Comparison of ENCODE assay signal across 26 cellular contexts in the genomic region with DNA sequence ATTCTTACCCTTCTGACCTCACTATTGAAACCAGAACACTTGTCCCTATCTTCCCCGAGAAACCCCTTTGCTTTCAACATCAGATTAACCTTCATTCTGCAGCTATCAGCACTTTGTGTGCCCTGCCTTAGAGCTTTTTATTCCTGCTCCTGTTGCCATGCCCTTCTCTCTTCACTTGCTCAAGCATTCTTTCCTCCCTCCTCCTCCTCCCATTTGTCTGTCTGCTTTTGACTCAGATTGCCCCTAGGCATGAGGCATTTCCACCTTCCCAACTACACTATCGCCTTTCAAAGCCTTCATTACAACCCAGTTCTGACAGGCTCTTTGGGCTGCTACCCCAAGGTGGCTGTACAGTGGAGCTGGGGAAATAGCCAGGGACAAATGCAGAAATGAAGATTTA.
DNase-seq lines count a peak whose midpoint lies in the region; ATAC-seq and TF ChIP-seq lines count a peak whose summit lies in the region.
"Had no signal": no experiment of that assay in that cellular context is flagged by ENCODE, and none has a peak within 500 bp of the region (broad histone marks: within the 10 kb centered on the region; RNA-seq: fewer than 3 reads in every experiment).

No MANE protein-coding gene starts in this region.

- TF ChIP-seq CTCF in cardiac muscle cell (IDR thresholded peaks at IDR 0.05; ENCODE audit: low read depth, low read length), result no peak
- no peak for TF ChIP-seq CTCF in left ventricle myocardium inferior (IDR thresholded peaks at IDR 0.05; ENCODE audit: borderline replicate concordance)
- no peak for TF ChIP-seq CTCF in lower lobe of right lung (IDR thresholded peaks at IDR 0.05)
- no peak for TF ChIP-seq CTCF in GM13977 (IDR thresholded peaks at IDR 0.05; ENCODE audit: extremely low read depth, insufficient read depth, missing control alignments)

- H3K27me3 ChIP-seq in cardiac muscle cell, result no peaks in the 10 kb centered on the region
- no peaks in the 10 kb centered on the region for H3K27me3 ChIP-seq in left ventricle myocardium inferior (ENCODE audit: low read depth)
- no peaks in the 10 kb centered on the region for H3K27me3 ChIP-seq in SJCRH30
- no peaks in the 10 kb centered on the region for H3K27me3 ChIP-seq in lower lobe of right lung (ENCODE audit: low read depth)
- H3K27me3 ChIP-seq: ascending aorta, heart right ventricle, SJSA1, stomach, upper lobe of right lung had no signal

- H3K4me1 ChIP-seq in cardiac muscle cell (ENCODE audit: low read depth) (peaks cover 34% of the 10 kb centered on the region), left ventricle myocardium inferior (no peaks in the 10 kb centered on the region), SJCRH30 (peaks cover 9% of the 10 kb centered on the region; the same call in 1 of the 2 replicates), lower lobe of right lung (no peaks in the 10 kb centered on the region)
- H3K4me1 ChIP-seq: ascending aorta, heart right ventricle, parathyroid adenoma, SJSA1, upper lobe of right lung had no signal

- DNase-seq in cardiac muscle cell (ENCODE audit: low read depth in 1 of 2, low spot score in 1 of 2), result peak in 1 of 2 donors; percentile 59
- DNase-seq in left ventricle myocardium inferior, result no peak
- peak; percentile 7 to 38 for DNase-seq in SJCRH30
- DNase-seq in iPS-NIHi7 (ENCODE audit: extremely low spot score), result peak; percentile 18
- no peak for DNase-seq in activated T-cell treated with anti-CD3 and anti-CD28 coated beads for 4 hours
- no peak for DNase-seq in HEK293T (ENCODE audit: extremely low spot score)
- DNase-seq in lower lobe of right lung, result no peak
- DNase-seq in GM13977 (ENCODE audit: low spot score), result no peak
- DNase-seq: activated CD4-positive, alpha-beta memory T cell treated with anti-CD3 and anti-CD28 coated beads for 36 hours; activated naive CD4-positive, alpha-beta T cell treated with anti-CD3 and anti-CD28 coated beads for 36 hours; activated T-cell treated with anti-CD3 and anti-CD28 coated beads, Interleukin-2, amount 50 U/mL, for 1 hour; GF-D8; heart right ventricle; KG1; naive B cell; NCI-H2107; NCI-H748 treated with DMSO at 0.1 percent for 48 hours; OCI-M1; stimulated activated CD4-positive, alpha-beta T cell treated with anti-CD3 and anti-CD28 coated beads, Interleukin-4, amount 100 ng/mL, for 24 hours; stomach; T-helper 2 cell; upper lobe of right lung had no signal

- H3K27ac ChIP-seq in cardiac muscle cell (peak overlapping the region; percentile 72), left ventricle myocardium inferior (replicated peaks) (no peak overlapping the region), SJCRH30 (no peak overlapping the region), lower lobe of right lung (no peak overlapping the region)
- H3K27ac ChIP-seq: ascending aorta, heart right ventricle, parathyroid adenoma, SJSA1, stomach, upper lobe of right lung had no signal

- H3K9me3 ChIP-seq in cardiac muscle cell (ENCODE audit: low read depth) (no peaks in the 10 kb centered on the region), left ventricle myocardium inferior (replicated peaks) (no peaks in the 10 kb centered on the region), SJCRH30 (replicated peaks) (no peaks in the 10 kb centered on the region), lower lobe of right lung (no peaks in the 10 kb centered on the region)
- H3K9me3 ChIP-seq: ascending aorta, heart right ventricle, SJSA1, stomach, upper lobe of right lung had no signal

- POLR2A ChIA-PET in HEK293T (lab: Yijun Ruan, JAX), result no interaction called here

- no peak overlapping the region for H3K4me3 ChIP-seq in cardiac muscle cell
- H3K4me3 ChIP-seq in left ventricle myocardium inferior, result no peak overlapping the region
- no peak overlapping the region for H3K4me3 ChIP-seq in SJCRH30
- H3K4me3 ChIP-seq in lower lobe of right lung, result no peak overlapping the region
- H3K4me3 ChIP-seq: ascending aorta, heart right ventricle, SJSA1, stomach, upper lobe of right lung had no signal

- CTCF ChIA-PET in HEK293T (lab: Yijun Ruan, JAX), result no interaction called here

- intact Hi-C loops in left ventricle myocardium inferior (cut with micrococcal nuclease) (no loop called here), lower lobe of right lung (cut with DNase I) (no loop called here)

- no peak for ATAC-seq in lower lobe of right lung
- ATAC-seq: heart right ventricle, WTC11 had no signal

- no peaks in the 10 kb centered on the region for H3K36me3 ChIP-seq in cardiac muscle cell
- H3K36me3 ChIP-seq in left ventricle myocardium inferior, result peaks cover 52% of the 10 kb centered on the region
- peaks cover 14% of the 10 kb centered on the region for H3K36me3 ChIP-seq in SJCRH30
- peaks cover 63% of the 10 kb centered on the region for H3K36me3 ChIP-seq in lower lobe of right lung

- in situ Hi-C loops in GM13977 (cut with MboI; ENCODE audit: low pct_unique_long_range_greater_than_20kb, low sequenced_read_pairs, unreplicated experiment), result no loop called here

TF ChIP-seq in HEK293T, 16 proteins besides CTCF, POLR2A, EP300 and RAD21:
- TF ChIP-seq TARDBP (IDR thresholded peaks at IDR 0.05) (no peak), ELF4 (IDR thresholded peaks at IDR 0.05) (no peak), SUZ12 (IDR thresholded peaks at IDR 0.05) (no peak), LEF1 (IDR thresholded peaks at IDR 0.05; ENCODE audit: borderline replicate concordance) (no peak), FOXM1 (IDR thresholded peaks at IDR 0.05; ENCODE audit: borderline replicate concordance) (no peak), SP1 (IDR thresholded peaks at IDR 0.05) (no peak), ARNT (IDR thresholded peaks at IDR 0.05) (no peak), ZNF384 (IDR thresholded peaks at IDR 0.05) (no peak), FOXA1 (IDR thresholded peaks at IDR 0.05) (no peak), BHLHE40 (IDR thresholded peaks at IDR 0.05; ENCODE audit: borderline replicate concordance) (no peak), L3MBTL2 (conservative IDR thresholded peaks at IDR 0.05) (no peak), HDGF (IDR thresholded peaks at IDR 0.05; ENCODE audit: borderline replicate concordance) (no peak), FOXK2 (IDR thresholded peaks at IDR 0.05) (no peak), NFRKB (IDR thresholded peaks at IDR 0.05) (no peak), PKNOX1 (IDR thresholded peaks at IDR 0.05) (no peak)

Comparison
In these comparisons a context has a peak if more than half of its experiments do, and no peak if none do; other contexts are left out.
1. DNase-seq: peak in SJCRH30 (2 of 2) and iPS-NIHi7 (single experiment); none in left ventricle myocardium inferior (single experiment), activated T-cell treated with anti-CD3 and anti-CD28 coated beads for 4 hours (single experiment), HEK293T (single experiment), lower lobe of right lung (single experiment) and GM13977 (single experiment).